Comparison of ENCODE assay signal across 31 cellular contexts in genomic region chr10:130691787-130692186, GRCh38.
"Had no signal": no experiment of that assay in that cellular context is flagged by ENCODE, and none has a peak within 500 bp of the region (broad histone marks: within the 10 kb centered on the region; RNA-seq: fewer than 3 reads in every experiment).

No MANE protein-coding gene starts in this region.

- H3K27ac ChIP-seq: ascending aorta, cardiac muscle cell, WERI-Rb-1 had no signal

- DNase-seq: activated CD4-positive, alpha-beta memory T cell treated with anti-CD3 and anti-CD28 coated beads, Interleukin-2, amount 10 ng/mL, durations not matched to agents 7 days and 5 days; activated CD4-positive, alpha-beta T cell treated with anti-CD3 and anti-CD28 coated beads for 1 hour; activated CD4-positive, alpha-beta T cell treated with anti-CD3 and anti-CD28 coated beads for 36 hours; activated CD4-positive, alpha-beta T cell treated with anti-CD3 and anti-CD28 coated beads for 48 hours; activated CD4-positive, alpha-beta T cell treated with anti-CD3 and anti-CD28 coated beads, Interleukin-2, amount 10 ng/mL, durations not matched to agents 7 days and 5 days; activated CD4-positive, alpha-beta T cell treated with anti-CD3 and anti-CD28 coated beads, Interleukin-2, amount 50 U/mL, for 48 hours; activated CD4-positive, CD25-positive, alpha-beta regulatory T cell; activated CD8-positive, alpha-beta memory T cell treated with anti-CD3 and anti-CD28 coated beads for 24 hours; activated CD8-positive, alpha-beta memory T cell treated with anti-CD3 and anti-CD28 coated beads, Interleukin-2, amount 10 ng/mL, durations not matched to agents 7 days and 5 days; activated CD8-positive, alpha-beta memory T cell treated with anti-CD3 and anti-CD28 coated beads, Interleukin-2, amount 50 U/mL, for 48 hours; activated CD8-positive, alpha-beta T cell treated with anti-CD3 and anti-CD28 coated beads, Interleukin-2, amount 10 ng/mL, durations not matched to agents 7 days and 5 days; activated effector memory CD4-positive, alpha-beta T cell treated with Interleukin-2 at 50 U/mL for 16 hours; activated gamma-delta T cell; activated naive CD4-positive, alpha-beta T cell treated with anti-CD3 and anti-CD28 coated beads, Interleukin-2, amount 10 ng/mL, durations not matched to agents 7 days and 5 days; activated naive CD4-positive, alpha-beta T cell treated with Interleukin-2 at 50 U/mL for 16 hours; activated naive CD8-positive, alpha-beta T cell treated with anti-CD3 and anti-CD28 coated beads, Interleukin-2, amount 10 ng/mL, durations not matched to agents 7 days and 5 days; activated naive CD8-positive, alpha-beta T cell treated with anti-CD3 and anti-CD28 coated beads, Interleukin-2, amount 50 U/mL, for 24 hours; activated T-cell treated with anti-CD3 and anti-CD28 coated beads, Interleukin-2, amount 50 U/mL, for 24 hours; activated T-cell treated with anti-CD3 and anti-CD28 coated beads, Interleukin-2, amount 50 U/mL, for 48 hours; amygdala; anterior cingulate cortex; caudate nucleus; cerebellar nuclear complex; T-helper 1 cell; T-helper 2 cell; T-helper 9 cell; WERI-Rb-1 had no signal

- H3K27me3 ChIP-seq: ascending aorta, cardiac muscle cell had no signal

- H3K36me3 ChIP-seq: ascending aorta, cardiac muscle cell, WERI-Rb-1 had no signal

- ATAC-seq: activated CD4-positive, alpha-beta T cell treated with anti-CD3 and anti-CD28 coated beads for 36 hours; activated CD4-positive, CD25-positive, alpha-beta regulatory T cell treated with anti-CD3 and anti-CD28 coated beads, Interleukin-2, amount 50 U/mL, for 24 hours; activated CD8-positive, alpha-beta memory T cell treated with anti-CD3 and anti-CD28 coated beads, Interleukin-2, amount 10 ng/mL, durations not matched to agents 7 days and 5 days; activated CD8-positive, alpha-beta T cell treated with anti-CD3 and anti-CD28 coated beads, Interleukin-2, amount 10 ng/mL, durations not matched to agents 7 days and 5 days; activated naive CD8-positive, alpha-beta T cell treated with anti-CD3 and anti-CD28 coated beads, Interleukin-2, amount 50 U/mL, for 24 hours; WTC11 had no signal

- H3K4me3 ChIP-seq: ascending aorta, cardiac muscle cell had no signal

- H3K9me3 ChIP-seq: ascending aorta had no signal

- H3K4me1 ChIP-seq: ascending aorta had no signal
